8 cellular contexts compared by ENCODE assay signal in the genomic region with DNA sequence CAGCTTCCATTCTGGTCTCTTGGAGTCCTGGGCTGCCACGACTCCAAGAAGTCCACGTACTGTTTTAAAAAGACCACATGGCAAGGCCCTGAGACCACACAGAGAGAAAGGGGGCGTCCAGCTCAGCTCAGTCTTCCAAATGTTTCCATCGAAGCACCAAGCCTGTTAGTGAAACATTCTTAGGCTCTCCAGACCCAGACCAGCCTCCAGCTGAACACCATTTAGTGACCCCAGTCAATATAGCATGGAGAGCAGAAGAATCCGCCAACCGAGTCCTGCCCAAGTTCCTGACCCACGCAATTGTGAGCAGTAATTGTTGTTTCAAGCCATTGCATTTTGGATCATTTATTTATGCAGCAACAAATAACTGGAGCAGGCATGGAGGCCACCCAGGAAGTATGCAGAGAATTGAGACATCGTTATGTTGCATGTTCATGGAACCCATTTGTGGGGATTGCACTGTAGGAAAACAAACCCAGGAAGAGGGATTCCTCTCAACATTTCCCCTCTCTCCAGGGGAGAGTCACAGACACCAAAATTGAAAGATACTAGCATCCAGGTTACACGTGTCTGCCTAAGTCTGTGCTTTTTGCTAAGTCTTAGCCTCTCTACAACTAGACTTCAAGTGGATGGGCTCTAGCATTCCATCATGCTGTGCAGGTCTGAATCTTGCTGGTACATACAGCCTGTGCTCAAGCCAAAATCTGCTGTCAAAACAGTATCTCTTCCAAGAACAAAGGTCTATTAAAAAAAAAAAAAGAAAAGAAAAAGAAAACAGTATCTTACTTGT.
"Had no signal": no experiment of that assay in that cellular context is flagged by ENCODE, and none has a peak within 500 bp of the region (broad histone marks: within the 10 kb centered on the region; RNA-seq: fewer than 3 reads in every experiment).

No MANE protein-coding gene starts in this region.

- H3K4me3 ChIP-seq: GM23338, K562 had no signal

- DNase-seq: H9, HCEC 1CT, KG1 had no signal

- H3K4me2 ChIP-seq: GM23338 had no signal

- H2AFZ ChIP-seq: GM23338 had no signal

- FAIRE-seq: H1, H54, HTR-8/SVneo, K562 had no signal

- ATAC-seq: GM23338, K562 had no signal
